Comparison of ENCODE assay signal across 8 cellular contexts in genomic region chr4:88006956-88007303, GRCh38. TPM values are rescaled to one million over a fixed set of nuclear protein-coding genes. Genes with fewer than 3 reads are reported as not detected.
DNase-seq lines count a peak whose midpoint lies in the region; ATAC-seq, FAIRE-seq and TF ChIP-seq lines count a peak whose summit lies in the region.

No MANE protein-coding gene starts in this region.

- ATAC-seq in A549 (peak in 1 of 2 experiments; percentile 2; a peak in 2 of 6 replicates), HG02840 (IDR thresholded peaks at IDR 0.05; ENCODE audit: low FRiP score, unreplicated experiment) (no peak), HG03571 (IDR thresholded peaks at IDR 0.05; ENCODE audit: unreplicated experiment) (no peak)

- H3K36me3 ChIP-seq in HUES6 (ENCODE audit: control insufficient read depth, insufficient read depth, low read length) (no peaks in the 10 kb centered on the region), muscle layer of colon (ENCODE audit: insufficient read depth, low read length) (no peaks in the 10 kb centered on the region)

- H3K4me3 ChIP-seq in A549 (peak overlapping the region; percentile 98), HUES6 (ENCODE audit: low read depth, low read length) (peak overlapping the region; percentile 90), muscle layer of colon (ENCODE audit: low read depth in 1 of 2, low read length in 2 of 2) (peak overlapping the region; percentile 60 to 66)

- DNase-seq in A549 (ENCODE audit: low read depth in 1 of 2, low spot score in 1 of 2) = no peak
- DNase-seq in cerebellum (ENCODE audit: low spot score) = peak; percentile 35
- no peak for DNase-seq in DMS53 (lab: John Stamatoyannopoulos, UW)
- no peak for DNase-seq in NCI-H2029 (lab: John Stamatoyannopoulos, UW)

- no peak for FAIRE-seq in A549 (lab: Jason Lieb, UNC)

- POLR2A ChIA-PET in A549 (lab: Yijun Ruan, JAX) = no interaction called here

- peaks cover 25% of the 10 kb centered on the region for H3K27me3 ChIP-seq in HUES6 (ENCODE audit: control insufficient read depth, insufficient read depth, low read length)
- no peaks in the 10 kb centered on the region for H3K27me3 ChIP-seq in muscle layer of colon (ENCODE audit: control insufficient read depth in 1 of 2, insufficient read depth in 2 of 2, low read length in 2 of 2)

- H3K4me2 ChIP-seq in A549 = peak overlapping the region; percentile 72

- no peaks in the 10 kb centered on the region for H3K9me3 ChIP-seq in A549
- H3K9me3 ChIP-seq in HUES6 (ENCODE audit: control insufficient read depth, insufficient read depth, low read depth, low read length) = no peaks in the 10 kb centered on the region
- no peaks in the 10 kb centered on the region for H3K9me3 ChIP-seq in muscle layer of colon (ENCODE audit: low read length)

- H3K27ac ChIP-seq in A549 (peak overlapping the region; percentile 96 to 100), HUES6 (ENCODE audit: low read depth, low read length) (no peak overlapping the region), muscle layer of colon (ENCODE audit: low read depth, low read length) (peak overlapping the region; percentile 70)

- no peak for TF ChIP-seq EP300 in A549 (IDR thresholded peaks at IDR 0.05)

- CTCF ChIA-PET in A549 (lab: Yijun Ruan, JAX) = interaction anchor here (1.6 kb wide), 1 partner anchor 200 kb away, joined by 3 read pairs; no protein-coding TSS in a partner anchor

- peaks cover 34% of the 10 kb centered on the region for H3K4me1 ChIP-seq in A549
- H3K4me1 ChIP-seq in HUES6 (ENCODE audit: control insufficient read depth, insufficient read depth, low read length) = peaks cover 26% of the 10 kb centered on the region
- peaks cover 41% of the 10 kb centered on the region for H3K4me1 ChIP-seq in muscle layer of colon (ENCODE audit: insufficient read depth, low read length)

- 81% methylated on average over 7 of the region's 10 CpGs for WGBS in A549 (ENCODE audit: missing lambda C conversion rate)

- TF ChIP-seq RAD21 in A549 (conservative IDR thresholded peaks at IDR 0.05 in 1 of 2, IDR thresholded peaks at IDR 0.05 in 1 of 2) = no peak

- peak overlapping the region; percentile 74 for H3K9ac ChIP-seq in HUES6 (ENCODE audit: low read length)
- no peak overlapping the region for H3K9ac ChIP-seq in muscle layer of colon (ENCODE audit: low read length)

- TF ChIP-seq POLR2A in A549 (IDR thresholded peaks at IDR 0.05; ENCODE audit: low read length) = no peak

- no peak for TF ChIP-seq CTCF in A549 (IDR thresholded peaks at IDR 0.05)

TF ChIP-seq in A549, 52 proteins besides CTCF, POLR2A, EP300 and RAD21:
- TF ChIP-seq GATA3 (IDR thresholded peaks at IDR 0.05; ENCODE audit: borderline replicate concordance) (no peak), USF2 (IDR thresholded peaks at IDR 0.05) (no peak), SMC3 (IDR thresholded peaks at IDR 0.05) (no peak)
TF ChIP-seq in A549: peak in this region for 0.

RNA-seq across cellular contexts. Expression of gene PKD2, which starts 0.5 kb away (rescaled TPM):
- 38.6 and 57.6 TPM in 2 replicates for polyA plus RNA-seq in A549 (2011; rRNA removed)
- 10.6 and 14.9 TPM in 2 replicates for polyA plus RNA-seq in A549 (2012; cell fraction: cytosol; rRNA removed)
- 12.7 and 25.1 TPM in 2 replicates for polyA plus RNA-seq in A549 (2012; cell fraction: nucleus; rRNA removed)
- 30.6 to 40.2 TPM (median 39.4 TPM) in 3 replicates for polyA plus RNA-seq in A549 (2017; fragmentation: RNase III; extraction: RNeasy Plus Mini Kit Qiagen cat#74134 plus additional on column Dnase treatment)
- 37.9 and 40.6 TPM in 2 replicates for polyA minus RNA-seq in A549 (2011; rRNA and poly(A)+ RNA removed)
- 46.5 TPM for total RNA-seq in cerebellum

RNA-seq across cellular contexts. Expression of gene SPP1, which starts 31.4 kb away (rescaled TPM):
- polyA plus RNA-seq in A549 (2011; rRNA removed) = 415 and 509 TPM in 2 replicates
- polyA plus RNA-seq in A549 (2012; cell fraction: cytosol; rRNA removed) = 198 and 219 TPM in 2 replicates
- polyA plus RNA-seq in A549 (2012; cell fraction: nucleus; rRNA removed) = 164 and 242 TPM in 2 replicates
- polyA plus RNA-seq in A549 (2017; fragmentation: RNase III; extraction: RNeasy Plus Mini Kit Qiagen cat#74134 plus additional on column Dnase treatment) = 176 to 226 TPM (median 198 TPM) in 3 replicates
- 277 and 302 TPM in 2 replicates for polyA minus RNA-seq in A549 (2011; rRNA and poly(A)+ RNA removed)
- 196 TPM for total RNA-seq in cerebellum
